Comparison of ENCODE assay signal across 12 cellular contexts in genomic region chr3:114363554-114364202, GRCh38.
DNase-seq lines count a peak whose midpoint lies in the region; ATAC-seq, FAIRE-seq and TF ChIP-seq lines count a peak whose summit lies in the region.
"Had no signal": no experiment of that assay in that cellular context is flagged by ENCODE, and none has a peak within 500 bp of the region (broad histone marks: within the 10 kb centered on the region; RNA-seq: fewer than 3 reads in every experiment).

No MANE protein-coding gene starts in this region.

- no peak for TF ChIP-seq CTCF in astrocyte of the spinal cord (IDR thresholded peaks at IDR 0.05; ENCODE audit: low read depth, low read length)

- H3K9ac ChIP-seq in skeletal muscle satellite cell (ENCODE audit: low read depth, low read length), result peak overlapping the region; percentile 5

- DNase-seq in GM12892 (ENCODE audit: insufficient read length) (no peak), astrocyte of the spinal cord (ENCODE audit: low read depth, low spot score) (peak; percentile 73), right cardiac atrium (no peak), NOMO-1 (lab: John Stamatoyannopoulos, UW; ENCODE audit: unreplicated experiment in 2 of 2) (no peak)
- DNase-seq in stimulated activated CD8-positive, alpha-beta memory T cell treated with anti-CD3 and anti-CD28 coated beads, Interleukin-4, amount 100 ng/mL, for 48 hours, result no peak
- DNase-seq in stimulated activated CD4-positive, alpha-beta T cell treated with anti-CD3 and anti-CD28 coated beads, Interleukin-12 subunit alpha, Interleukin-12 subunit beta, amount 100 ng/mL, for 4 hours, result no peak
- no peak for DNase-seq in activated CD8-positive, alpha-beta memory T cell treated with anti-CD3 and anti-CD28 coated beads, Interleukin-2, amount 50 U/mL, for 48 hours
- DNase-seq: DND-41, retina had no signal

- WGBS in right cardiac atrium, result 34% methylated on average over 1 of the region's 1 CpG

- H3K4me2 ChIP-seq in skeletal muscle satellite cell (ENCODE audit: low read length), result no peak overlapping the region
- H3K4me2 ChIP-seq: GM23338 had no signal

- peak; percentile 61 for FAIRE-seq in GM12892 (lab: Jason Lieb, UNC)
- FAIRE-seq: keratinocyte had no signal

- H3K36me3 ChIP-seq in skeletal muscle satellite cell (ENCODE audit: insufficient read depth, low read length), result no peaks in the 10 kb centered on the region

- H3K27me3 ChIP-seq in right cardiac atrium (ENCODE audit: control insufficient read depth, insufficient read depth), result no peaks in the 10 kb centered on the region
- no peaks in the 10 kb centered on the region for H3K27me3 ChIP-seq in skeletal muscle satellite cell (ENCODE audit: control insufficient read depth, insufficient read depth, low read length)

- TF ChIP-seq POLR2A in GM12892 (IDR thresholded peaks at IDR 0.05; ENCODE audit: low read depth, low read length), result no peak

- peak; percentile 80 to 82 for ATAC-seq in right cardiac atrium

- no peak overlapping the region for H3K4me3 ChIP-seq in astrocyte of the spinal cord (ENCODE audit: low read depth, low read length)
- no peak overlapping the region for H3K4me3 ChIP-seq in right cardiac atrium (ENCODE audit: low read length)
- H3K4me3 ChIP-seq in skeletal muscle satellite cell (ENCODE audit: low read length), result no peak overlapping the region
- H3K4me3 ChIP-seq: GM23338 had no signal

- in situ Hi-C loops in astrocyte of the spinal cord (cut with HindIII; ENCODE audit: low sequenced_read_pairs), result no loop called here

- H3K4me1 ChIP-seq in right cardiac atrium (ENCODE audit: control insufficient read depth, insufficient read depth, low read length) (peaks cover 2% of the 10 kb centered on the region), skeletal muscle satellite cell (ENCODE audit: control insufficient read depth, insufficient read depth, low read length) (peaks cover 10% of the 10 kb centered on the region)

- intact Hi-C loops in right cardiac atrium (cut with DNase I), result loop anchor here in 1 of 4 donors (2.0 kb wide), 1 partner anchor 49 kb away; no protein-coding TSS in a partner anchor

- peak overlapping the region; percentile 74 for H3K27ac ChIP-seq in right cardiac atrium (ENCODE audit: low read length)

- no peaks in the 10 kb centered on the region for H3K9me3 ChIP-seq in right cardiac atrium (ENCODE audit: control insufficient read depth, low read length)
- no peaks in the 10 kb centered on the region for H3K9me3 ChIP-seq in skeletal muscle satellite cell (replicated peaks; ENCODE audit: low read length)
